ENCODE assay signal across 8 cellular contexts in genomic region chr2:33275689-33276444, GRCh38.
DNase-seq lines count a peak whose midpoint lies in the region; ATAC-seq and TF ChIP-seq lines count a peak whose summit lies in the region.

No MANE protein-coding gene starts in this region.

- H3K27me3 ChIP-seq in skeletal muscle satellite cell (ENCODE audit: control insufficient read depth, insufficient read depth, low read length) (no peaks in the 10 kb centered on the region), neuronal stem cell (ENCODE audit: control insufficient read depth in 3 of 3, insufficient read depth in 3 of 3, low read depth in 1 of 3, low read length in 3 of 3) (no peaks in the 10 kb centered on the region)

- no peak overlapping the region for H4K8ac ChIP-seq in neuronal stem cell (ENCODE audit: low read depth, low read length)

- ATAC-seq in GM19351 (IDR thresholded peaks at IDR 0.05; ENCODE audit: unreplicated experiment) (peak; percentile 32), esophagus mucosa (peak; percentile 93), WTC11 (no peak), GM18511 (IDR thresholded peaks at IDR 0.05; ENCODE audit: unreplicated experiment) (no peak)

- no peak overlapping the region for H3K27ac Mint-ChIP-seq in WTC11

- H3K4ac ChIP-seq in neuronal stem cell (ENCODE audit: low read length) = no peak overlapping the region

- no peak overlapping the region for H2BK12ac ChIP-seq in neuronal stem cell (ENCODE audit: low read length)

- peaks cover 3% of the 10 kb centered on the region; the same call in 1 of the 2 replicates for H3K36me3 Mint-ChIP-seq in WTC11

- H3K4me3 ChIP-seq in skeletal muscle satellite cell (ENCODE audit: low read length) = no peak overlapping the region
- H3K4me3 ChIP-seq in neuronal stem cell (ENCODE audit: low read length in 2 of 2) = no peak overlapping the region

- no peak overlapping the region for H3K4me3 Mint-ChIP-seq in WTC11

- no peaks in the 10 kb centered on the region for H3K79me1 ChIP-seq in neuronal stem cell (ENCODE audit: low read depth, low read length)

- H3K9me3 ChIP-seq in skeletal muscle satellite cell (replicated peaks; ENCODE audit: low read length) = no peaks in the 10 kb centered on the region
- peaks cover 0 to 2% of the 10 kb centered on the region in 2 donors for H3K9me3 ChIP-seq in neuronal stem cell (replicated peaks in 1 of 2; ENCODE audit: control insufficient read depth in 2 of 2, insufficient read depth in 1 of 2, low read depth in 1 of 2, low read length in 2 of 2)

- no peaks in the 10 kb centered on the region for H3K27me3 Mint-ChIP-seq in WTC11 (ENCODE audit: low read depth)

- H2BK120ac ChIP-seq in neuronal stem cell (ENCODE audit: low read depth, low read length) = no peak overlapping the region

- no peaks in the 10 kb centered on the region for H3K9me3 Mint-ChIP-seq in WTC11

- no peaks in the 10 kb centered on the region for H3K4me1 Mint-ChIP-seq in WTC11

- no peak overlapping the region for H3K18ac ChIP-seq in neuronal stem cell (ENCODE audit: low read length)

- H3K36me3 ChIP-seq in skeletal muscle satellite cell (ENCODE audit: insufficient read depth, low read length) (peaks cover 56% of the 10 kb centered on the region), neuronal stem cell (replicated peaks in 1 of 2; ENCODE audit: control insufficient read depth in 2 of 2, insufficient read depth in 2 of 2, low read length in 2 of 2) (peaks cover 0 to 15% of the 10 kb centered on the region in 2 donors)

- DNase-seq in SW480 (ENCODE audit: low spot score) (peak; percentile 91), midbrain (lab: John Stamatoyannopoulos, UW) (no peak), neuronal stem cell (ENCODE audit: low spot score) (no peak), WTC11 (ENCODE audit: low spot score) (no peak)

- H2BK5ac ChIP-seq in neuronal stem cell (ENCODE audit: low read length) = no peak overlapping the region

- H3K4me1 ChIP-seq in skeletal muscle satellite cell (ENCODE audit: control insufficient read depth, insufficient read depth, low read length) (peaks cover 28% of the 10 kb centered on the region), neuronal stem cell (ENCODE audit: control insufficient read depth in 2 of 2, insufficient read depth in 1 of 2, low read depth in 1 of 2, low read length in 2 of 2) (peaks cover 0 to 4% of the 10 kb centered on the region in 2 donors)

- H3K9ac ChIP-seq in skeletal muscle satellite cell (ENCODE audit: low read depth, low read length) = peak overlapping the region; percentile 70
- H3K9ac ChIP-seq in neuronal stem cell (ENCODE audit: low read depth, low read length, poor library complexity) = no peak overlapping the region

- CTCF ChIA-PET in WTC11 (lab: Charles Lee) = no interaction called here

- POLR2A ChIA-PET in WTC11 (lab: Charles Lee) = no interaction called here

- WGBS in neuronal stem cell (ENCODE audit: extremely low coverage in 2 of 2, insufficient read length in 2 of 2, insufficient replicate concordance in 1 of 2), 2 donors = no CpG with 5 or more reads among the region's 12 CpGs

- H3K4me2 ChIP-seq in skeletal muscle satellite cell (ENCODE audit: low read length) (peak overlapping the region; percentile 2), neuronal stem cell (ENCODE audit: insufficient read depth, low read length, poor library complexity, severe bottlenecking) (no peak overlapping the region)

- no peak overlapping the region for H2BK15ac ChIP-seq in neuronal stem cell (ENCODE audit: low read length)

- H3K14ac ChIP-seq in neuronal stem cell (ENCODE audit: low read length) = no peak overlapping the region

- no peak overlapping the region for H3K27ac ChIP-seq in neuronal stem cell (replicated peaks; ENCODE audit: low read length)

- H3K23ac ChIP-seq in neuronal stem cell (ENCODE audit: low read depth, low read length, poor library complexity) = no peak overlapping the region

- no peak for TF ChIP-seq CTCF in WTC11 (IDR thresholded peaks at IDR 0.05)

- no peak overlapping the region for H2AK5ac ChIP-seq in neuronal stem cell (ENCODE audit: low read depth, low read length)

- H2AFZ ChIP-seq in neuronal stem cell (ENCODE audit: low read length) = no peak overlapping the region

- no peak overlapping the region for H4K91ac ChIP-seq in neuronal stem cell (ENCODE audit: low read depth, low read length, poor library complexity)

TF ChIP-seq in WTC11, 78 proteins besides CTCF, POLR2A, EP300 and RAD21:
- TF ChIP-seq SMAD3 (CRISPR knock-in tag; IDR thresholded peaks at IDR 0.05; ENCODE audit: borderline replicate concordance) (no peak), ZNF425 (CRISPR knock-in tag; conservative IDR thresholded peaks at IDR 0.05) (no peak), USF1 (CRISPR knock-in tag; IDR thresholded peaks at IDR 0.05) (no peak), PRDM15 (CRISPR knock-in tag; IDR thresholded peaks at IDR 0.05) (no peak), ZNF232 (CRISPR knock-in tag; IDR thresholded peaks at IDR 0.05) (no peak), NFATC4 (CRISPR knock-in tag; IDR thresholded peaks at IDR 0.05) (no peak), ZNF138 (CRISPR knock-in tag; conservative IDR thresholded peaks at IDR 0.05) (no peak)

Comparison
In these comparisons a context has a peak if more than half of its experiments do, and no peak if none do; other contexts are left out.
1. ATAC-seq: peak in GM19351 (single experiment) and esophagus mucosa (single experiment); none in WTC11 (single experiment) and GM18511 (single experiment).